5 cellular contexts compared by ENCODE assay signal in genomic region chr2:49254401-49254800, GRCh38.
"Had no signal": no experiment of that assay in that cellular context is flagged by ENCODE, and none has a peak within 500 bp of the region (broad histone marks: within the 10 kb centered on the region; RNA-seq: fewer than 3 reads in every experiment).

No MANE protein-coding gene starts in this region.

- ATAC-seq: K562 had no signal

- DNase-seq: GOT3, H7, HCEC 1CT, IMR-90 had no signal

- H3K4me3 ChIP-seq: K562 had no signal
